Comparison of ENCODE assay signal across 1 cellular context in genomic region chr6:131642565-131643261, GRCh38.
TF ChIP-seq lines count a peak whose summit lies in the region.

No MANE protein-coding gene starts in this region.

TF ChIP-seq in HCT116, 20 proteins besides CTCF, POLR2A, EP300 and RAD21 (continued from another document):
- TF ChIP-seq EZH2phosphoT487 (IDR thresholded peaks at IDR 0.05; ENCODE audit: borderline replicate concordance), result no peak
- TF ChIP-seq CEBPB (IDR thresholded peaks at IDR 0.05; ENCODE audit: low read depth), result no peak
- peak; percentile 7 for TF ChIP-seq TCF7L2 (IDR thresholded peaks at IDR 0.05; ENCODE audit: borderline replicate concordance, extremely low read depth, insufficient read depth, insufficient read length)
